ENCODE assay signal across 9 cellular contexts in the genomic region with DNA sequence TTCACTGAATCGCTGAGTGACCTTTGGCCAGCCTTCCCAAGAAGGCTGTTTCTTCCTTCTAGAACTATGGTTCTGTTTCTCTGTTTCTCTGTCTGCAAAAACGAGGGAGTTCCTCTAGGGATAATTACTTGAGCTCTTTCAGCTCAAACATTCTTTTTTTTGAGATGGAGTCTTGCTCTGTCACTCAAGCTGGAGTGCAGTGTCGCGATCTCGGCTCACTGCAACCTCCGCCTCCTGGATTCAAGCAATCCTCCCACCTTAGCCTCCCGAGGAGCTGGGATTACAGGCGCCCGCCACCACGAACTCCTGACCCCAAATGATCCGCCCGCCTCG. TPM values are rescaled to one million over a fixed set of nuclear protein-coding genes. Genes with fewer than 3 reads are reported as not detected.
DNase-seq lines count a peak whose midpoint lies in the region; ATAC-seq and TF ChIP-seq lines count a peak whose summit lies in the region.
"Had no signal": no experiment of that assay in that cellular context is flagged by ENCODE, and none has a peak within 500 bp of the region (broad histone marks: within the 10 kb centered on the region; RNA-seq: fewer than 3 reads in every experiment).

No MANE protein-coding gene starts in this region.

- H3K4me3 ChIP-seq in GM08714 (ENCODE audit: low read length) (peak overlapping the region; percentile 78), epithelial cell of esophagus (ENCODE audit: low read length) (peak overlapping the region; percentile 98), psoas muscle (peak overlapping the region; percentile 95)

- 2 to 4% (median 3%) methylated on average over 13 of the region's 13 CpGs for WGBS in psoas muscle, 3 donors

- no peaks in the 10 kb centered on the region for H3K9me3 ChIP-seq in psoas muscle

- no peaks in the 10 kb centered on the region for H3K27me3 ChIP-seq in psoas muscle (ENCODE audit: insufficient read depth in 3 of 3, low read length in 2 of 3)

- TF ChIP-seq CTCF in epithelial cell of esophagus (IDR thresholded peaks at IDR 0.05; ENCODE audit: insufficient read depth, low read depth, low read length, missing control alignments), result no peak
- TF ChIP-seq CTCF in psoas muscle (IDR thresholded peaks at IDR 0.05), result no peak

- H3K4me1 ChIP-seq in psoas muscle, result peaks cover 24% of the 10 kb centered on the region

- intact Hi-C loops in psoas muscle (cut with DNase I), result loop anchor here in 1 of 2 donors (2.0 to 10.0 kb wide), 4 partner anchors 15 to 313 kb away; partner anchors contain the start of genes DCAF10, FBXO10 and SLC25A51

- ATAC-seq in psoas muscle, result no peak

- H3K27ac ChIP-seq in psoas muscle, result peak overlapping the region; percentile 92

- peak; percentile 62 for DNase-seq in OCI-M1 (lab: John Stamatoyannopoulos, UW)
- DNase-seq in epithelial cell of esophagus (ENCODE audit: low read depth), result no peak
- DNase-seq in psoas muscle, result no peak
- DNase-seq in stimulated activated CD4-positive, alpha-beta T cell treated with anti-CD3 and anti-CD28 coated beads, Interleukin-4, amount 100 ng/mL, for 1 hour, result no peak
- DNase-seq in activated effector memory CD4-positive, alpha-beta T cell treated with Interleukin-2 at 50 U/mL for 16 hours, result no peak
- DNase-seq in HCEC 1CT, result no peak
- no peak for DNase-seq in SKM-1 (lab: John Stamatoyannopoulos, UW; ENCODE audit: unreplicated experiment)

- H3K36me3 ChIP-seq in psoas muscle (ENCODE audit: insufficient read depth in 1 of 2, low read depth in 1 of 2), result peaks cover 0 to 33% of the 10 kb centered on the region in 2 donors

RNA-seq across cellular contexts. Expression of gene TOMM5, which starts 0.7 kb away (rescaled TPM):
- total RNA-seq in psoas muscle, result 100 to 1,000 TPM in 2 of 4 donors, 10 to 100 TPM in 2; 65.2 to 104 (median 98.9) TPM
- 100 to 1,000 TPM; 144 to 280 (median 234) TPM for polyA plus RNA-seq in psoas muscle

RNA-seq across cellular contexts. Expression of gene FBXO10, which starts 15.6 kb away (rescaled TPM):
- total RNA-seq in psoas muscle, result 10 to 100 TPM; 31.3 to 90.4 (median 43.0) TPM
- polyA plus RNA-seq in psoas muscle, result 10 to 100 TPM; 12.1 to 32.5 (median 27.3) TPM

RNA-seq across cellular contexts. Expression of gene FRMPD1, which starts 59.0 kb away (rescaled TPM):
- total RNA-seq in psoas muscle, result 1 to 10 TPM; 1.4 to 6.1 (median 3.9) TPM
- polyA plus RNA-seq in psoas muscle, result under 1 TPM; 0.48 to 0.84 (median 0.68) TPM
- total RNA-seq: NCI-H460 had no signal
